Comparison of ENCODE assay signal across 11 cellular contexts in genomic region chr2:64932327-64933216, GRCh38. TPM values are rescaled to one million over a fixed set of nuclear protein-coding genes. Genes with fewer than 3 reads are reported as not detected.
A peak's percentile ranks its signal among the peaks of the same experiment; 100 is the strongest.
DNase-seq lines count a peak whose midpoint lies in the region; ATAC-seq and TF ChIP-seq lines count a peak whose summit lies in the region.
"Had no signal": no experiment of that assay in that cellular context is flagged by ENCODE, and none has a peak within 500 bp of the region (broad histone marks: within the 10 kb centered on the region; RNA-seq: fewer than 3 reads in every experiment).

No MANE protein-coding gene starts in this region.

- H3K27me3 Mint-ChIP-seq in activated T-helper 17 cell treated with anti-CD3 and anti-CD28 coated beads, Interleukin-2, amount 50 U/mL, for 72 hours = peaks cover 5% of the 10 kb centered on the region

- peak overlapping the region; percentile 70 to 91 (median 83) for H3K4me2 ChIP-seq in BLaER1 treated with 17β-estradiol and CSF1 and Interleukin-3, amounts not matched to agents 10 nM and 100 nM

- H3K4me1 Mint-ChIP-seq in activated T-helper 17 cell treated with anti-CD3 and anti-CD28 coated beads, Interleukin-2, amount 50 U/mL, for 72 hours = no peaks in the 10 kb centered on the region

- H3K4me1 ChIP-seq in BLaER1 treated with 17β-estradiol and CSF1 and Interleukin-3, amounts not matched to agents 10 nM and 100 nM = peaks cover 24 to 59% (median 39%) of the 10 kb centered on the region in 10 experiments
- no peaks in the 10 kb centered on the region for H3K4me1 ChIP-seq in testis
- H3K4me1 ChIP-seq: parathyroid adenoma had no signal

- 70 to 71% methylated on average over 10 of the region's 10 CpGs for WGBS in testis, 2 donors

- H3K27ac Mint-ChIP-seq in activated T-helper 17 cell treated with anti-CD3 and anti-CD28 coated beads, Interleukin-2, amount 50 U/mL, for 72 hours = no peak overlapping the region

- peak overlapping the region in 5 of 10 experiments; percentile 1 to 32 (median 19); a peak in 7 of 20 replicates for H3K4me3 ChIP-seq in BLaER1 treated with 17β-estradiol and CSF1 and Interleukin-3, amounts not matched to agents 10 nM and 100 nM
- H3K4me3 ChIP-seq in testis = no peak overlapping the region

- H3K9ac ChIP-seq in BLaER1 treated with 17β-estradiol and CSF1 and Interleukin-3, amounts not matched to agents 10 nM and 100 nM = peak overlapping the region in 9 of 11 experiments; percentile 12 to 69 (median 41); a peak in 16 of 22 replicates
- H3K9ac ChIP-seq: parathyroid adenoma had no signal

- peak; percentile 77 for ATAC-seq in GM19328 (IDR thresholded peaks at IDR 0.05; ENCODE audit: unreplicated experiment)
- ATAC-seq in HG03066 (IDR thresholded peaks at IDR 0.05; ENCODE audit: low read depth, unreplicated experiment) = peak; percentile 80
- no peak for ATAC-seq in activated T-helper 17 cell treated with anti-CD3 and anti-CD28 coated beads, Interleukin-2, amount 50 U/mL, for 72 hours (replicated peaks)

- TF ChIP-seq POLR2A in testis (IDR thresholded peaks at IDR 0.05) = no peak

- no peaks in the 10 kb centered on the region for H3K27me3 ChIP-seq in BLaER1 treated with 17β-estradiol and CSF1 and Interleukin-3, amounts not matched to agents 10 nM and 100 nM
- no peaks in the 10 kb centered on the region for H3K27me3 ChIP-seq in testis

- TF ChIP-seq CTCF in testis (IDR thresholded peaks at IDR 0.05) = no peak

- H3K36me3 ChIP-seq in BLaER1 treated with 17β-estradiol and CSF1 and Interleukin-3, amounts not matched to agents 10 nM and 100 nM = no peaks in the 10 kb centered on the region
- no peaks in the 10 kb centered on the region for H3K36me3 ChIP-seq in testis (ENCODE audit: low read depth, missing control alignments)

- H3K4me3 Mint-ChIP-seq in activated T-helper 17 cell treated with anti-CD3 and anti-CD28 coated beads, Interleukin-2, amount 50 U/mL, for 72 hours = no peak overlapping the region

- intact Hi-C loops in testis (cut with DNase I; ENCODE audit: low total_unique reads) = no loop called here

- H3K9me3 ChIP-seq in BLaER1 treated with 17β-estradiol and CSF1 and Interleukin-3, amounts not matched to agents 10 nM and 100 nM (replicated peaks in 1 of 11) = peaks cover 6 to 36% (median 14%) of the 10 kb centered on the region in 11 experiments; a peak in 20 of 22 replicates
- no peaks in the 10 kb centered on the region for H3K9me3 ChIP-seq in testis

- H3K9me3 Mint-ChIP-seq in activated T-helper 17 cell treated with anti-CD3 and anti-CD28 coated beads, Interleukin-2, amount 50 U/mL, for 72 hours = no peaks in the 10 kb centered on the region

- no peaks in the 10 kb centered on the region for H4K20me1 ChIP-seq in BLaER1 treated with 17β-estradiol and CSF1 and Interleukin-3, amounts not matched to agents 10 nM and 100 nM

- peak; percentile 13 for DNase-seq in OCI-M2 (lab: John Stamatoyannopoulos, UW; ENCODE audit: unreplicated experiment)
- DNase-seq in testis = no peak
- DNase-seq in putamen (ENCODE audit: low spot score) = no peak
- no peak for DNase-seq in NCI-H345 treated with DMSO at 0.1 percent for 48 hours (lab: John Stamatoyannopoulos, UW; ENCODE audit: unreplicated experiment)
- DNase-seq: erythroblast, IMR-90 had no signal

- H3K27ac ChIP-seq in BLaER1 treated with 17β-estradiol and CSF1 and Interleukin-3, amounts not matched to agents 10 nM and 100 nM = peak overlapping the region; percentile 47 to 91 (median 75); a peak in 21 of 22 replicates
- H3K27ac ChIP-seq in testis = no peak overlapping the region
- H3K27ac ChIP-seq: parathyroid adenoma had no signal

- H3K36me3 Mint-ChIP-seq in activated T-helper 17 cell treated with anti-CD3 and anti-CD28 coated beads, Interleukin-2, amount 50 U/mL, for 72 hours (ENCODE audit: low read depth) = no peaks in the 10 kb centered on the region

RNA-seq across cellular contexts. Expression of gene SLC1A4, which starts 56.6 kb away (rescaled TPM):
- 10 to 100 TPM in 1 of 2 donors, 1 to 10 TPM in 1; 8.0 to 44.3 TPM for total RNA-seq in activated T-helper 17 cell treated with anti-CD3 and anti-CD28 coated beads, Interleukin-2, amount 50 U/mL, for 72 hours
- total RNA-seq in testis = 10 to 100 TPM; 14.3 to 17.8 TPM
- 28.5 TPM for polyA plus RNA-seq in testis (ENCODE audit: insufficient read depth, low read depth, low replicate concordance)

Comparison
In these comparisons a context has a peak if more than half of its experiments do, and no peak if none do; other contexts are left out.
1. H3K27ac ChIP-seq: peak in BLaER1 treated with 17β-estradiol and CSF1 and Interleukin-3, amounts not matched to agents 10 nM and 100 nM (11 of 11); none in testis (0 of 2).